ENCODE assay signal across 17 cellular contexts in genomic region chr9:38064842-38065368, GRCh38. TPM values are rescaled to one million over a fixed set of nuclear protein-coding genes. Genes with fewer than 3 reads are reported as not detected.
DNase-seq lines count a peak whose midpoint lies in the region; ATAC-seq, FAIRE-seq and TF ChIP-seq lines count a peak whose summit lies in the region.
"Had no signal": no experiment of that assay in that cellular context is flagged by ENCODE, and none has a peak within 500 bp of the region (broad histone marks: within the 10 kb centered on the region; RNA-seq: fewer than 3 reads in every experiment).

No MANE protein-coding gene starts in this region.

- H3K9me3 ChIP-seq in RWPE2 (ENCODE audit: severe bottlenecking): no peaks in the 10 kb centered on the region
- no peaks in the 10 kb centered on the region for H3K9me3 ChIP-seq in esophagus squamous epithelium
- H3K9me3 ChIP-seq: heart left ventricle had no signal

- peaks cover 63% of the 10 kb centered on the region for H3K4me1 Mint-ChIP-seq in osteocyte (ENCODE audit: unreplicated experiment)
- peaks cover 14% of the 10 kb centered on the region for H3K4me1 Mint-ChIP-seq in activated naive CD4-positive, alpha-beta T cell treated with anti-CD3 and anti-CD28 coated beads for 36 hours (ENCODE audit: low read depth)

- TF ChIP-seq POLR2A in esophagus squamous epithelium (IDR thresholded peaks at IDR 0.05): no peak

- no peak for DNase-seq in AG10803 (ENCODE audit: low read depth)
- no peak for DNase-seq in RWPE2 (ENCODE audit: low spot score)
- no peak for DNase-seq in esophagus squamous epithelium (lab: John Stamatoyannopoulos, UW)
- DNase-seq in osteocyte (ENCODE audit: extremely low spot score, unreplicated experiment): no peak
- DNase-seq in dedifferentiated amniotic fluid mesenchymal stem cell (ENCODE audit: extremely low spot score): no peak
- DNase-seq in activated naive CD4-positive, alpha-beta T cell treated with anti-CD3 and anti-CD28 coated beads for 36 hours: no peak
- DNase-seq in effector CD4-positive, alpha-beta T cell: no peak
- no peak for DNase-seq in frontal cortex (ENCODE audit: low spot score in 2 of 2)
- DNase-seq: DMS153; H9; heart left ventricle; naive thymus-derived CD4-positive, alpha-beta T cell; NCI-H1436; NCI-H446; stimulated activated naive CD8-positive, alpha-beta T cell treated with anti-CD3 and anti-CD28 coated beads, Interleukin-15, Interleukin-2, amounts not matched to agents 100 U/mL and 50 U/mL, for 24 hours had no signal

- H3K4me1 ChIP-seq in RWPE2 (ENCODE audit: insufficient read depth, poor library complexity, severe bottlenecking) (peaks cover 49% of the 10 kb centered on the region), esophagus squamous epithelium (peaks cover 37 to 90% (median 52%) of the 10 kb centered on the region in 3 donors)

- H3K27me3 ChIP-seq in RWPE2 (ENCODE audit: insufficient read depth, poor library complexity, severe bottlenecking) (no peaks in the 10 kb centered on the region), esophagus squamous epithelium (no peaks in the 10 kb centered on the region)

- ATAC-seq in RWPE2 (ENCODE audit: low read depth): no peak
- ATAC-seq: heart left ventricle; naive thymus-derived CD4-positive, alpha-beta T cell; stimulated activated naive CD8-positive, alpha-beta T cell treated with anti-CD3 and anti-CD28 coated beads, Interleukin-15, Interleukin-2, amounts not matched to agents 100 U/mL and 50 U/mL, for 24 hours had no signal

- H3K9me3 Mint-ChIP-seq in osteocyte (ENCODE audit: unreplicated experiment): no peaks in the 10 kb centered on the region
- no peaks in the 10 kb centered on the region for H3K9me3 Mint-ChIP-seq in activated naive CD4-positive, alpha-beta T cell treated with anti-CD3 and anti-CD28 coated beads for 36 hours
- H3K9me3 Mint-ChIP-seq: H9; naive thymus-derived CD4-positive, alpha-beta T cell had no signal

- no peaks in the 10 kb centered on the region for H3K36me3 Mint-ChIP-seq in osteocyte (ENCODE audit: unreplicated experiment)
- no peaks in the 10 kb centered on the region for H3K36me3 Mint-ChIP-seq in activated naive CD4-positive, alpha-beta T cell treated with anti-CD3 and anti-CD28 coated beads for 36 hours (ENCODE audit: low read depth)
- H3K36me3 Mint-ChIP-seq: naive thymus-derived CD4-positive, alpha-beta T cell had no signal

- H3K4me3 Mint-ChIP-seq in osteocyte (ENCODE audit: unreplicated experiment): peak overlapping the region; percentile 87
- no peak overlapping the region for H3K4me3 Mint-ChIP-seq in activated naive CD4-positive, alpha-beta T cell treated with anti-CD3 and anti-CD28 coated beads for 36 hours

- TF ChIP-seq CTCF in AG10803 (conservative IDR thresholded peaks at IDR 0.05; ENCODE audit: low read length): no peak
- no peak for TF ChIP-seq CTCF in RWPE2 (IDR thresholded peaks at IDR 0.05; ENCODE audit: poor library complexity, severe bottlenecking)
- no peak for TF ChIP-seq CTCF in esophagus squamous epithelium (IDR thresholded peaks at IDR 0.05)
- TF ChIP-seq CTCF in osteocyte (IDR thresholded peaks at IDR 0.05): no peak

- peak overlapping the region; percentile 79 for H3K27ac ChIP-seq in RWPE2 (ENCODE audit: poor library complexity, severe bottlenecking)
- H3K27ac ChIP-seq in esophagus squamous epithelium: peak overlapping the region in 3 of 4 donors; percentile 52 to 97 (median 54)

- H3K27ac Mint-ChIP-seq in osteocyte (ENCODE audit: unreplicated experiment): no peak overlapping the region
- no peak overlapping the region for H3K27ac Mint-ChIP-seq in activated naive CD4-positive, alpha-beta T cell treated with anti-CD3 and anti-CD28 coated beads for 36 hours
- H3K27ac Mint-ChIP-seq: H9 had no signal

- H3K4me3 ChIP-seq in AG10803 (ENCODE audit: low read length) (0 out of 2 replicates have a peak overlapping the region, but pooled peaks have one; percentile 3), RWPE2 (ENCODE audit: severe bottlenecking) (peak overlapping the region; percentile 96), esophagus squamous epithelium (peak overlapping the region in 2 of 4 donors; percentile 5 to 91)

- H3K27me3 Mint-ChIP-seq in osteocyte (ENCODE audit: unreplicated experiment): no peaks in the 10 kb centered on the region
- H3K27me3 Mint-ChIP-seq in activated naive CD4-positive, alpha-beta T cell treated with anti-CD3 and anti-CD28 coated beads for 36 hours (ENCODE audit: low read depth): peaks cover 8% of the 10 kb centered on the region

- H3K36me3 ChIP-seq in RWPE2 (ENCODE audit: low read depth) (peaks cover 37% of the 10 kb centered on the region), esophagus squamous epithelium (no peaks in the 10 kb centered on the region)
- H3K36me3 ChIP-seq: heart left ventricle had no signal

- intact Hi-C loops in esophagus squamous epithelium (cut with DNase I): no loop called here
- intact Hi-C loops in activated naive CD4-positive, alpha-beta T cell treated with anti-CD3 and anti-CD28 coated beads for 36 hours (cut with micrococcal nuclease): loop anchor here (5.0 kb wide), 5 partner anchors 318 to 643 kb away; partner anchors contain the start of genes ANKRD18A, GRHPR and TOMM5

- 62 to 72% methylated on average over 4 of the region's 4 CpGs for WGBS in esophagus squamous epithelium, 2 donors

- CTCF ChIA-PET in activated naive CD4-positive, alpha-beta T cell treated with anti-CD3 and anti-CD28 coated beads for 36 hours (lab: Charles Lee): no interaction called here

- no peak for FAIRE-seq in frontal cortex (lab: Jason Lieb, UNC)
- FAIRE-seq: bronchial epithelial cell, endometrium had no signal

RNA-seq across cellular contexts. Expression of gene SHB, which starts 4.1 kb away (rescaled TPM):
- total RNA-seq in esophagus squamous epithelium (10 to 100 TPM; 17.7 to 31.4 (median 24.2) TPM), osteocyte (16.7 and 18.3 TPM in 2 replicates), frontal cortex (12.2 TPM)
- total RNA-seq in activated naive CD4-positive, alpha-beta T cell treated with anti-CD3 and anti-CD28 coated beads for 36 hours: 1 to 10 TPM; 1.2 TPM
